In the genomic region with DNA sequence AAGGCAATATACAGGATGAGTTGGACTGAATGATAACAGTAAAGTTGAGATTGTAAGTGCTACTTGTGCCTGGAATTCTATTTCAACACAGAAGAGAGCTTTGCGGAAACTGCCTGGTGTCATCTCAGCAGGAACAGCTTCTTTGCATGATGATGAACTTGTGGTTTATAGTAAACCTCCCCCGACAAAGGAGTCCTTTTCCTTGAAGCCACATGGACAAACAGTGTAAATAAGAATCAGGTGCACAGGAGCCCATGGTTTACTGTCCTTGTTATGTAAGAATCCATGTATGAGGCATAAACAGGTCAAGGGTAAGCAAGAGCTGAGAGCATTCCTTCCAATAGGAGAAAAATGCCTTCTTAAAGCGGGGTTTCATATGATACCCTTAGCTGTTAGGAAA, we compare ENCODE assay signal across 21 cellular contexts.
"Had no signal": no experiment of that assay in that cellular context is flagged by ENCODE, and none has a peak within 500 bp of the region (broad histone marks: within the 10 kb centered on the region; RNA-seq: fewer than 3 reads in every experiment).

No MANE protein-coding gene starts in this region.

- H3K4me2 ChIP-seq: hepatocyte had no signal

- H3K27ac ChIP-seq: adrenal gland, esophagus squamous epithelium, foreskin keratinocyte, hepatocyte, lower lobe of right lung, spleen had no signal

- H3K4me1 ChIP-seq: adrenal gland, esophagus squamous epithelium, foreskin keratinocyte, lower lobe of right lung, spleen had no signal

- H2AFZ ChIP-seq: hepatocyte had no signal

- FAIRE-seq: islet of Langerhans had no signal

- H3K9me3 ChIP-seq: adrenal gland, esophagus squamous epithelium, lower lobe of right lung, spleen had no signal

- H3K4me3 Mint-ChIP-seq: activated CD8-positive, alpha-beta T cell treated with anti-CD3 and anti-CD28 coated beads, Interleukin-2, amount 10 ng/mL, durations not matched to agents 7 days and 5 days; activated T-cell treated with anti-CD3 and anti-CD28 coated beads, Interleukin-2, amount 50 U/mL, for 4 hours; dendritic cell treated with granulocyte-macrophage colony-stimulating factor and Interleukin-4, amounts not matched to agents 40 ng/mL and 50 ng/mL, for 4 days; nephron progenitor cell had no signal

- H3K27me3 Mint-ChIP-seq: dendritic cell treated with granulocyte-macrophage colony-stimulating factor and Interleukin-4, amounts not matched to agents 40 ng/mL and 50 ng/mL, for 4 days had no signal

- H3K27me3 ChIP-seq: adrenal gland, esophagus squamous epithelium, foreskin keratinocyte, hepatocyte, spleen had no signal

- H3K36me3 ChIP-seq: adrenal gland, lower lobe of right lung had no signal

- DNase-seq: activated CD4-positive, alpha-beta T cell treated with anti-CD3 and anti-CD28 coated beads for 48 hours; activated CD4-positive, CD25-positive, alpha-beta regulatory T cell; activated CD8-positive, alpha-beta memory T cell treated with anti-CD3 and anti-CD28 coated beads, Interleukin-2, amount 50 U/mL, for 4 hours; activated CD8-positive, alpha-beta T cell treated with anti-CD3 and anti-CD28 coated beads, Interleukin-2, amount 10 ng/mL, durations not matched to agents 7 days and 5 days; activated effector memory CD4-positive, alpha-beta T cell treated with Interleukin-2 at 50 U/mL for 16 hours; activated T-cell treated with anti-CD3 and anti-CD28 coated beads, Interleukin-2, amount 50 U/mL, for 4 hours; adrenal gland; effector memory CD4-positive, alpha-beta T cell; esophagus squamous epithelium; left colon; lower lobe of right lung; midbrain; nephron progenitor cell; nucleus accumbens; spleen; stimulated activated naive CD4-positive, alpha-beta T cell had no signal

- H3K27ac Mint-ChIP-seq: activated CD8-positive, alpha-beta T cell treated with anti-CD3 and anti-CD28 coated beads, Interleukin-2, amount 10 ng/mL, durations not matched to agents 7 days and 5 days; activated naive CD4-positive, alpha-beta T cell treated with anti-CD3 and anti-CD28 coated beads, Interleukin-2, amount 50 U/mL, for 72 hours; dendritic cell treated with granulocyte-macrophage colony-stimulating factor and Interleukin-4, amounts not matched to agents 40 ng/mL and 50 ng/mL, for 4 days; nephron progenitor cell had no signal

- H3K9me3 Mint-ChIP-seq: activated naive CD4-positive, alpha-beta T cell treated with anti-CD3 and anti-CD28 coated beads, Interleukin-2, amount 50 U/mL, for 72 hours; activated T-cell treated with anti-CD3 and anti-CD28 coated beads, Interleukin-2, amount 50 U/mL, for 4 hours; dendritic cell treated with granulocyte-macrophage colony-stimulating factor and Interleukin-4, amounts not matched to agents 40 ng/mL and 50 ng/mL, for 4 days; nephron progenitor cell had no signal

- H3K4me3 ChIP-seq: adrenal gland, esophagus squamous epithelium, hepatocyte, lower lobe of right lung, spleen had no signal
